23 cellular contexts compared by ENCODE assay signal in the genomic region with DNA sequence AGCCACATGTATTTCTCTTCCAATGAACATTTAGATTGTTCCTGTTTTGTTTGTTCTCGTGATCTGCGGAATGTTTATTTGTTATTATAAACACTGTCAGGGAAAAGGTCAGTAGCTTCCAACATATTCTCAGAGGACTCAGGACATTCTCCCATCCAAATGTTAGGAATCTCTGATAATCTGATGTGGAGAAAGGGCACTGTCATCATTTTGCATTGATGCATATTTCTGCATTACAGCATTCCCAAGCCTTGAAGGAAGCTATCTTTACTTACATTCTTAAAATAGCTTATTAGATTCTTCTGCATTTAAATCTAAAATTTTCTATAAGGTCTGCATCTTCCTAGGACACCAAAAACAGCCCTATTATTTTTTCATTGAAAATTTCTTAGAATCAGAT. TPM values are rescaled to one million over a fixed set of nuclear protein-coding genes. Genes with fewer than 3 reads are reported as not detected.
"Had no signal": no experiment of that assay in that cellular context is flagged by ENCODE, and none has a peak within 500 bp of the region (broad histone marks: within the 10 kb centered on the region; RNA-seq: fewer than 3 reads in every experiment).

No MANE protein-coding gene starts in this region.

- H3K36me3 ChIP-seq: left lung, lower lobe of right lung had no signal

- ATAC-seq: foreskin keratinocyte; gastroesophageal sphincter; heart left ventricle; left cardiac atrium; left lung; left ventricle myocardium superior; lower lobe of right lung; naive thymus-derived CD4-positive, alpha-beta T cell had no signal

- FAIRE-seq: colon, endothelial cell of umbilical vein, frontal cortex, islet of Langerhans, keratinocyte had no signal

- DNase-seq: dermis blood vessel endothelial cell; dorsolateral prefrontal cortex; effector CD4-positive, alpha-beta T cell; effector memory CD4-positive, alpha-beta T cell; foreskin keratinocyte; heart left ventricle; hypothalamus; left cardiac atrium; left lung; left ventricle myocardium superior; lower lobe of right lung; mesenchymal stem cell; midbrain; naive thymus-derived CD4-positive, alpha-beta T cell had no signal

- H3K9me3 ChIP-seq: esophagus muscularis mucosa, gastroesophageal sphincter, heart left ventricle, left lung, lower lobe of right lung had no signal

- H2AFZ ChIP-seq: hepatocyte had no signal

- H3K4me1 ChIP-seq: gastroesophageal sphincter had no signal

- H3K27me3 ChIP-seq: dorsolateral prefrontal cortex, esophagus muscularis mucosa, foreskin keratinocyte, gastroesophageal sphincter, heart left ventricle, hepatocyte, left lung had no signal

- H3K4me3 ChIP-seq: coronary artery, dorsolateral prefrontal cortex, esophagus muscularis mucosa, gastroesophageal sphincter, heart left ventricle, hepatocyte, left lung, lower lobe of right lung had no signal

- H3K4me2 ChIP-seq: hepatocyte had no signal

- H3K27ac ChIP-seq: coronary artery, esophagus muscularis mucosa, foreskin keratinocyte, gastroesophageal sphincter, heart left ventricle, hepatocyte, left lung, lower lobe of right lung had no signal

RNA-seq across cellular contexts. Expression of gene MYO1E, which starts 10.3 kb away (rescaled TPM):
- polyA plus RNA-seq: naive thymus-derived CD4-positive, alpha-beta T cell had no signal
